8 cellular contexts compared by ENCODE assay signal in the genomic region with DNA sequence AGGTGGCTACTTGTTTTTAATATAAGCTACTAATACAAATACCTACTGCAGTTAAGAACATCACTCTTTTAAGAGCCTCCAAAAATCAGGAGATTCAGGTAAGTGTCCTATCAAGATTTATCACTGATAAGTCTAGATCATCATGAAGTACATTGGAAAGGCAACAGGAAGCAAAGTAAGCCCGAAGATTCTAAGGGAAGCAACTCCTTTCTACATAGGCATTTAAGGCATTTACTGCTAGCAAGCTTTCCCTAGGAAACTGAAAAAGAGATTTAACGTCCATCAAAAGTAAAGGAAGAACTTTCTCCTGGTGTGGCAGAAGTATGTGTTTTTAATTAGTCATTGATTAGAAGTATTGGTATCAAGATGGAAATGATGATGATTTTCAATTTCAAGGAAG. TPM values are rescaled to one million over a fixed set of nuclear protein-coding genes. Genes with fewer than 3 reads are reported as not detected.
DNase-seq lines count a peak whose midpoint lies in the region; ATAC-seq and TF ChIP-seq lines count a peak whose summit lies in the region.

No MANE protein-coding gene starts in this region.

- H3K9me3 ChIP-seq in fibroblast of lung (ENCODE audit: control insufficient read depth, insufficient read depth, low read depth, low read length), result no peaks in the 10 kb centered on the region
- H3K9me3 ChIP-seq in suprapubic skin, result no peaks in the 10 kb centered on the region

- ATAC-seq in T-cell (replicated peaks in 1 of 4), result no peak

- H3K4me3 ChIP-seq in fibroblast of lung (replicated peaks in 1 of 4; ENCODE audit: control extremely low read depth in 1 of 4, insufficient read depth in 1 of 4, low read depth in 3 of 4, low read length in 4 of 4) (peak overlapping the region in 3 of 4 experiments; percentile 10 to 99 (median 18)), suprapubic skin (peak overlapping the region; percentile 96)

- no peaks in the 10 kb centered on the region for H3K9me3 Mint-ChIP-seq in activated T-cell treated with anti-CD3 and anti-CD28 coated beads, Interleukin-2, amount 50 U/mL, for 24 hours
- no peaks in the 10 kb centered on the region for H3K9me3 Mint-ChIP-seq in T-cell

- H3K4me1 ChIP-seq in fibroblast of lung (ENCODE audit: control insufficient read depth, extremely low read depth, insufficient read depth, low read length) (peaks cover 4% of the 10 kb centered on the region), suprapubic skin (peaks cover 19% of the 10 kb centered on the region)

- no peaks in the 10 kb centered on the region for H4K20me1 ChIP-seq in fibroblast of lung (ENCODE audit: control insufficient read depth, extremely low read depth, insufficient read depth, low read length)

- no peaks in the 10 kb centered on the region for H3K36me3 ChIP-seq in fibroblast of lung (ENCODE audit: control insufficient read depth, insufficient read depth, low read length)
- peaks cover 4% of the 10 kb centered on the region for H3K36me3 ChIP-seq in suprapubic skin

- POLR2A ChIA-PET in T-cell (lab: Charles Lee), result interaction anchor here (0.7 to 4.0 kb wide), 16 partner anchors 9 to 162 kb away, joined by 3 to 29 read pairs (median 9); a partner anchor contains a TSS

- DNase-seq in activated T-cell treated with anti-CD3 and anti-CD28 coated beads, Interleukin-2, amount 50 U/mL, for 24 hours, result no peak
- no peak for DNase-seq in activated T-cell treated with anti-CD3 and anti-CD28 coated beads, Interleukin-2, amount 50 U/mL, for 1 hour
- DNase-seq in T-cell (no peak), fibroblast of lung (ENCODE audit: low read depth in 2 of 2) (peak in 1 of 2 donors; percentile 23), suprapubic skin (ENCODE audit: low spot score in 2 of 2) (no peak), iPS-NIHi7 (ENCODE audit: extremely low spot score) (no peak), middle frontal gyrus (ENCODE audit: extremely low spot score, low spot score) (no peak), islet precursor cell (no peak)

- WGBS in suprapubic skin, result 60% methylated on average over 2 of the region's 2 CpGs

- peaks cover 85% of the 10 kb centered on the region for H3K79me2 ChIP-seq in fibroblast of lung (ENCODE audit: control insufficient read depth, insufficient read depth, low read length)

- peak overlapping the region; percentile 96 for H3K4me3 Mint-ChIP-seq in activated T-cell treated with anti-CD3 and anti-CD28 coated beads, Interleukin-2, amount 50 U/mL, for 24 hours
- H3K4me3 Mint-ChIP-seq in T-cell, result peak overlapping the region; percentile 88 to 99 (median 98)

- H3K27me3 ChIP-seq in fibroblast of lung (ENCODE audit: control insufficient read depth, insufficient read depth, low read length) (no peaks in the 10 kb centered on the region), suprapubic skin (no peaks in the 10 kb centered on the region)

- peaks cover 36% of the 10 kb centered on the region for H3K4me1 Mint-ChIP-seq in activated T-cell treated with anti-CD3 and anti-CD28 coated beads, Interleukin-2, amount 50 U/mL, for 24 hours (ENCODE audit: low read depth)
- H3K4me1 Mint-ChIP-seq in T-cell, result peaks cover 36 to 44% (median 44%) of the 10 kb centered on the region in 3 donors

- CTCF ChIA-PET in T-cell (lab: Charles Lee), result interaction anchor here in 1 of 2 donors (0.7 to 2.4 kb wide), 5 partner anchors 9 to 109 kb away, joined by 3 to 15 read pairs (median 6); no protein-coding TSS in a partner anchor

- no peaks in the 10 kb centered on the region for H3K27me3 Mint-ChIP-seq in activated T-cell treated with anti-CD3 and anti-CD28 coated beads, Interleukin-2, amount 50 U/mL, for 24 hours
- no peaks in the 10 kb centered on the region for H3K27me3 Mint-ChIP-seq in T-cell

- TF ChIP-seq CTCF in fibroblast of lung (conservative IDR thresholded peaks at IDR 0.05 in 1 of 2, IDR thresholded peaks at IDR 0.05 in 1 of 2; ENCODE audit: low read depth in 1 of 2, low read length in 2 of 2) (no peak), suprapubic skin (IDR thresholded peaks at IDR 0.05) (no peak)

- peak overlapping the region; percentile 34 for H3K4me2 ChIP-seq in fibroblast of lung (ENCODE audit: extremely low read depth, insufficient read depth, low read length)

- H3K27ac Mint-ChIP-seq in activated T-cell treated with anti-CD3 and anti-CD28 coated beads, Interleukin-2, amount 50 U/mL, for 24 hours, result peak overlapping the region; percentile 96
- peak overlapping the region; percentile 85 to 91 for H3K27ac Mint-ChIP-seq in T-cell

- no peak overlapping the region for H2AFZ ChIP-seq in fibroblast of lung (ENCODE audit: low read length)

- TF ChIP-seq EP300 in suprapubic skin (IDR thresholded peaks at IDR 0.05), result no peak

- no peak for TF ChIP-seq POLR2A in suprapubic skin (IDR thresholded peaks at IDR 0.05)

- H3K27ac ChIP-seq in fibroblast of lung (ENCODE audit: insufficient read depth, low read length), result peak overlapping the region; percentile 42
- H3K27ac ChIP-seq in suprapubic skin, result no peak overlapping the region

- peaks cover 75% of the 10 kb centered on the region for H3K36me3 Mint-ChIP-seq in activated T-cell treated with anti-CD3 and anti-CD28 coated beads, Interleukin-2, amount 50 U/mL, for 24 hours (ENCODE audit: low read depth)
- H3K36me3 Mint-ChIP-seq in T-cell, result peaks cover 41% of the 10 kb centered on the region

- H3K9ac ChIP-seq in fibroblast of lung (ENCODE audit: insufficient read depth, low read length), result no peak overlapping the region

RNA-seq across cellular contexts. Expression of a gene that starts 3.7 kb away (rescaled TPM):
- total RNA-seq in T-cell, result 100 to 1,000 TPM; 218 to 478 (median 248) TPM
- total RNA-seq in fibroblast of lung, result 17.2 and 43.1 TPM in 2 replicates
- 23.9 and 39.0 TPM in 2 replicates for polyA plus RNA-seq in fibroblast of lung
- 12.1 and 18.3 TPM in 2 replicates for polyA plus RNA-seq in fibroblast of lung (2012)
- polyA minus RNA-seq in fibroblast of lung (ENCODE audit: low replicate concordance), result 3.9 and 4.0 TPM in 2 replicates
- total RNA-seq in suprapubic skin, result 10 to 100 TPM; 23.2 to 47.2 (median 37.6) TPM
